ENCODE assay signal across 8 cellular contexts in genomic region chr9:138022121-138022741, GRCh38.
A peak's percentile ranks its signal among the peaks of the same experiment; 100 is the strongest.
DNase-seq lines count a peak whose midpoint lies in the region; ATAC-seq and TF ChIP-seq lines count a peak whose summit lies in the region.

No MANE protein-coding gene starts in this region.

- H3K27me3 Mint-ChIP-seq in activated CD4-positive, alpha-beta memory T cell treated with anti-CD3 and anti-CD28 coated beads for 36 hours = peaks cover 23% of the 10 kb centered on the region
- H3K27me3 Mint-ChIP-seq in activated CD4-positive, alpha-beta memory T cell treated with anti-CD3 and anti-CD28 coated beads, Interleukin-2, amount 10 ng/mL, durations not matched to agents 7 days and 5 days = peaks cover 24% of the 10 kb centered on the region

- H3K9me3 ChIP-seq in spleen = no peaks in the 10 kb centered on the region

- no peaks in the 10 kb centered on the region for H3K36me3 Mint-ChIP-seq in activated CD4-positive, alpha-beta memory T cell treated with anti-CD3 and anti-CD28 coated beads for 36 hours
- no peaks in the 10 kb centered on the region for H3K36me3 Mint-ChIP-seq in activated CD4-positive, alpha-beta memory T cell treated with anti-CD3 and anti-CD28 coated beads, Interleukin-2, amount 10 ng/mL, durations not matched to agents 7 days and 5 days (ENCODE audit: low read depth)

- ATAC-seq in GM19023 (IDR thresholded peaks at IDR 0.05; ENCODE audit: unreplicated experiment) (no peak), GM18861 (IDR thresholded peaks at IDR 0.05; ENCODE audit: unreplicated experiment) (no peak)

- H3K27ac Mint-ChIP-seq in activated CD4-positive, alpha-beta memory T cell treated with anti-CD3 and anti-CD28 coated beads for 36 hours = no peak overlapping the region
- H3K27ac Mint-ChIP-seq in activated CD4-positive, alpha-beta memory T cell treated with anti-CD3 and anti-CD28 coated beads, Interleukin-2, amount 10 ng/mL, durations not matched to agents 7 days and 5 days = no peak overlapping the region

- peaks cover 4 to 54% (median 24%) of the 10 kb centered on the region in 7 donors for H3K27me3 ChIP-seq in spleen (replicated peaks in 1 of 7)

- no peaks in the 10 kb centered on the region for H3K36me3 ChIP-seq in spleen

- no peak overlapping the region for H3K4me3 Mint-ChIP-seq in activated CD4-positive, alpha-beta memory T cell treated with anti-CD3 and anti-CD28 coated beads for 36 hours
- no peak overlapping the region for H3K4me3 Mint-ChIP-seq in activated CD4-positive, alpha-beta memory T cell treated with anti-CD3 and anti-CD28 coated beads, Interleukin-2, amount 10 ng/mL, durations not matched to agents 7 days and 5 days

- intact Hi-C loops in activated CD4-positive, alpha-beta memory T cell treated with anti-CD3 and anti-CD28 coated beads for 36 hours (cut with micrococcal nuclease) = no loop called here
- intact Hi-C loops in spleen (cut with DNase I; ENCODE audit: low total_unique reads) = no loop called here

- no peak overlapping the region for H3K27ac ChIP-seq in spleen

- WGBS in spleen, 5 donors = 37 to 46% (median 44%) methylated on average over 7 to 17 of the region's 17 CpGs

- no peak overlapping the region for H3K4me3 ChIP-seq in epithelial cell of esophagus (ENCODE audit: low read length)
- H3K4me3 ChIP-seq in spleen = peak overlapping the region in 2 of 8 donors; percentile 17 to 51

- peak; percentile 41 for DNase-seq in activated CD4-positive, alpha-beta memory T cell treated with anti-CD3 and anti-CD28 coated beads for 36 hours
- DNase-seq in activated CD4-positive, alpha-beta memory T cell treated with anti-CD3 and anti-CD28 coated beads, Interleukin-2, amount 10 ng/mL, durations not matched to agents 7 days and 5 days = no peak
- DNase-seq in NCI-H510A treated with DMSO at 0.1 percent for 48 hours (lab: John Stamatoyannopoulos, UW) (peak; percentile 76), epithelial cell of esophagus (ENCODE audit: low read depth) (no peak), spleen (peak; percentile 70), cortex of kidney (lab: John Stamatoyannopoulos, UW) (no peak)

- TF ChIP-seq CTCF in epithelial cell of esophagus (IDR thresholded peaks at IDR 0.05; ENCODE audit: insufficient read depth, low read depth, low read length, missing control alignments) = peak; percentile 17
- TF ChIP-seq CTCF in spleen (IDR thresholded peaks at IDR 0.05 in 8 of 11, conservative IDR thresholded peaks at IDR 0.05 in 3 of 11) = peak in 4 of 11 experiments; percentile 19 to 45 (median 34)

- peaks cover 0 to 18% (median 9%) of the 10 kb centered on the region in 6 donors for H3K4me1 ChIP-seq in spleen

- no peaks in the 10 kb centered on the region for H3K9me3 Mint-ChIP-seq in activated CD4-positive, alpha-beta memory T cell treated with anti-CD3 and anti-CD28 coated beads for 36 hours
- no peaks in the 10 kb centered on the region for H3K9me3 Mint-ChIP-seq in activated CD4-positive, alpha-beta memory T cell treated with anti-CD3 and anti-CD28 coated beads, Interleukin-2, amount 10 ng/mL, durations not matched to agents 7 days and 5 days

- TF ChIP-seq POLR2A in spleen (IDR thresholded peaks at IDR 0.05) = no peak

- CTCF ChIA-PET in activated CD4-positive, alpha-beta memory T cell treated with anti-CD3 and anti-CD28 coated beads for 36 hours (lab: Charles Lee) = interaction anchor here (0.8 kb wide), 1 partner anchor 276 kb away, joined by 3 read pairs; no protein-coding TSS in a partner anchor
- CTCF ChIA-PET in activated CD4-positive, alpha-beta memory T cell treated with anti-CD3 and anti-CD28 coated beads, Interleukin-2, amount 10 ng/mL, durations not matched to agents 7 days and 5 days (lab: Charles Lee) = no interaction called here

- H3K4me1 Mint-ChIP-seq in activated CD4-positive, alpha-beta memory T cell treated with anti-CD3 and anti-CD28 coated beads for 36 hours (ENCODE audit: low read depth) = no peaks in the 10 kb centered on the region
- no peaks in the 10 kb centered on the region for H3K4me1 Mint-ChIP-seq in activated CD4-positive, alpha-beta memory T cell treated with anti-CD3 and anti-CD28 coated beads, Interleukin-2, amount 10 ng/mL, durations not matched to agents 7 days and 5 days

- POLR2A ChIA-PET in activated CD4-positive, alpha-beta memory T cell treated with anti-CD3 and anti-CD28 coated beads for 36 hours (lab: Charles Lee) = no interaction called here
- POLR2A ChIA-PET in activated CD4-positive, alpha-beta memory T cell treated with anti-CD3 and anti-CD28 coated beads, Interleukin-2, amount 10 ng/mL, durations not matched to agents 7 days and 5 days (lab: Charles Lee) = no interaction called here

Comparison
In these comparisons a context has a peak if more than half of its experiments do, and no peak if none do; other contexts are left out.
1. DNase-seq: peak in activated CD4-positive, alpha-beta memory T cell treated with anti-CD3 and anti-CD28 coated beads for 36 hours (single experiment), NCI-H510A treated with DMSO at 0.1 percent for 48 hours (single experiment) and spleen (single experiment); none in activated CD4-positive, alpha-beta memory T cell treated with anti-CD3 and anti-CD28 coated beads, Interleukin-2, amount 10 ng/mL, durations not matched to agents 7 days and 5 days (single experiment), epithelial cell of esophagus (single experiment) and cortex of kidney (single experiment).